ENCODE assay signal across 1 cellular context in the genomic region with DNA sequence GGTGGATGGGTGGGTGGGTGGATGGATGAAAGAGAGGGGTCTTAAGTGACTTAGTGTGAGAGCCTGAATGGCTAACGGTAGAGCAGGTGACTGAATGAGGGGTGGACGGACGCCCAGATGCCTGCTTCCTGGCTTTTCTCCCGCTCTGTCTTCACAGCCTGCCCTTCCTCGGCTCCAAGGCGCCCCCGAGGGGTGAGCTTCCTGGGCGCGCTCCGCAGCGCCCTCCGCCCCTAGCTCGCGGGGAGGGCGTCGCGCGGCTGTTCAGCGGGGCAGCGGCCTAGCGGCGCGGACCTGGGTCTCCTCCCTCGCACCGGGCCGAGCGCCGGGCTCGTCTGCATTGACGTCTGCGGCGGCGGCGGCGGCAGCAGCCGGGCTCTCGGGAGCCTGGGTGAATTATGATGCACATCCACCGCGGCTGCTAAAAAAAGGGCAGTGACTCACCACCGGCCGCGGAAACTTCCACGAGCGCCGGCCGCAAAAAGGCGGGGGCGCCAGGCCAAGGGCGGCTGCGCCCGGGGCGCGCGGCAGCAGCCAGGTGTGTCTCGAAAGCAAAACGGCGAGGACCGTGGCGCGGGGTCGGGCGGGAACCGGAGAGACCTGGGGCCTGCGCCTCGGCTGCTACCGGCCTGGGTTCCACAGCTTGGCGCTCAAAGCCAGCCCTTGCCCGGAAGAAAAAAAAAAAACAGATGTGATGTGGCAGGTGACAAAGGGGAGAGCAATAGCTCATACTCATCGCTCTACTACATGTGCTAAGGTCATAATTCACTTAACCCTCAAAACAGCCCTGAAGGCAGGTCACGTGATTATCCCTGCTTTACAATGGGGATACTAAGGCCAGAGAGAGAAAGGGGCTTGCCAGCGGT.
TF ChIP-seq lines count a peak whose summit lies in the region.

No MANE protein-coding gene starts in this region.

TF ChIP-seq in K562, 482 proteins besides CTCF, POLR2A, EP300 and RAD21 (continued from another document):
- TF ChIP-seq, protein P1, sequence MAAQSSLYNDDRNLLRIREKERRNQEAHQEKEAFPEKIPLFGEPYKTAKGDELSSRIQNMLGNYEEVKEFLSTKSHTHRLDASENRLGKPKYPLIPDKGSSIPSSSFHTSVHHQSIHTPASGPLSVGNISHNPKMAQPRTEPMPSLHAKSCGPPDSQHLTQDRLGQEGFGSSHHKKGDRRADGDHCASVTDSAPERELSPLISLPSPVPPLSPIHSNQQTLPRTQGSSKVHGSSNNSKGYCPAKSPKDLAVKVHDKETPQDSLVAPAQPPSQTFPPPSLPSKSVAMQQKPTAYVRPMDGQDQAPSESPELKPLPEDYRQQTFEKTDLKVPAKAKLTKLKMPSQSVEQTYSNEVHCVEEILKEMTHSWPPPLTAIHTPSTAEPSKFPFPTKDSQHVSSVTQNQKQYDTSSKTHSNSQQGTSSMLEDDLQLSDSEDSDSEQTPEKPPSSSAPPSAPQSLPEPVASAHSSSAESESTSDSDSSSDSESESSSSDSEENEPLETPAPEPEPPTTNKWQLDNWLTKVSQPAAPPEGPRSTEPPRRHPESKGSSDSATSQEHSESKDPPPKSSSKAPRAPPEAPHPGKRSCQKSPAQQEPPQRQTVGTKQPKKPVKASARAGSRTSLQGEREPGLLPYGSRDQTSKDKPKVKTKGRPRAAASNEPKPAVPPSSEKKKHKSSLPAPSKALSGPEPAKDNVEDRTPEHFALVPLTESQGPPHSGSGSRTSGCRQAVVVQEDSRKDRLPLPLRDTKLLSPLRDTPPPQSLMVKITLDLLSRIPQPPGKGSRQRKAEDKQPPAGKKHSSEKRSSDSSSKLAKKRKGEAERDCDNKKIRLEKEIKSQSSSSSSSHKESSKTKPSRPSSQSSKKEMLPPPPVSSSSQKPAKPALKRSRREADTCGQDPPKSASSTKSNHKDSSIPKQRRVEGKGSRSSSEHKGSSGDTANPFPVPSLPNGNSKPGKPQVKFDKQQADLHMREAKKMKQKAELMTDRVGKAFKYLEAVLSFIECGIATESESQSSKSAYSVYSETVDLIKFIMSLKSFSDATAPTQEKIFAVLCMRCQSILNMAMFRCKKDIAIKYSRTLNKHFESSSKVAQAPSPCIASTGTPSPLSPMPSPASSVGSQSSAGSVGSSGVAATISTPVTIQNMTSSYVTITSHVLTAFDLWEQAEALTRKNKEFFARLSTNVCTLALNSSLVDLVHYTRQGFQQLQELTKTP (IDR thresholded peaks at IDR 0.05; ENCODE audit: low read depth in 1 of 2, partially characterized antibody in 2 of 2) = no peak
- TF ChIP-seq CREBBP (IDR thresholded peaks at IDR 0.05; ENCODE audit: low read depth, low read length) (no peak), RBM34 (IDR thresholded peaks at IDR 0.05; ENCODE audit: borderline replicate concordance, insufficient read depth, low read length) (no peak), RBFOX2 (IDR thresholded peaks at IDR 0.05; ENCODE audit: low read depth, low read length) (peak; percentile 50), ZFP36 (IDR thresholded peaks at IDR 0.05; ENCODE audit: low read depth, low read length, partially characterized antibody) (no peak), NR2C2 (CRISPR knock-in tag; IDR thresholded peaks at IDR 0.05) (no peak), NR2C2 (tag; IDR thresholded peaks at IDR 0.05) (peak; percentile 51; the same call in 1 of the 2 replicates), TGIF2 (CRISPR knock-in tag; IDR thresholded peaks at IDR 0.05) (no peak), SMAD4 (CRISPR knock-in tag; conservative IDR thresholded peaks at IDR 0.05) (peak; percentile 93), PHF8 (IDR thresholded peaks at IDR 0.05; ENCODE audit: borderline replicate concordance, low read length) (no peak), CTBP1 (IDR thresholded peaks at IDR 0.05; ENCODE audit: borderline replicate concordance) (peak; percentile 75), MAZ (CRISPR knock-in tag; conservative IDR thresholded peaks at IDR 0.05 in 1 of 2, IDR thresholded peaks at IDR 0.05 in 1 of 2) (peak; percentile 54 to 92), FOSL1 (tag; conservative IDR thresholded peaks at IDR 0.05) (peak; percentile 95), CBFA2T2 (conservative IDR thresholded peaks at IDR 0.05) (peak; percentile 34; the same call in 1 of the 2 replicates), RB1 (IDR thresholded peaks at IDR 0.05; ENCODE audit: low read depth) (peak; percentile 27; the same call in 1 of the 2 replicates), ZNF384 (IDR thresholded peaks at IDR 0.05; ENCODE audit: low read depth, low read length) (peak; percentile 3; the same call in 1 of the 2 replicates), POLR2G (IDR thresholded peaks at IDR 0.05; ENCODE audit: low read depth, low read length) (peak; percentile 63), PTRF (tag; IDR thresholded peaks at IDR 0.05) (no peak), MEF2A (IDR thresholded peaks at IDR 0.05; ENCODE audit: control insufficient read depth, low read depth, low read length) (peak; percentile 76)
- TF ChIP-seq, protein P2, sequence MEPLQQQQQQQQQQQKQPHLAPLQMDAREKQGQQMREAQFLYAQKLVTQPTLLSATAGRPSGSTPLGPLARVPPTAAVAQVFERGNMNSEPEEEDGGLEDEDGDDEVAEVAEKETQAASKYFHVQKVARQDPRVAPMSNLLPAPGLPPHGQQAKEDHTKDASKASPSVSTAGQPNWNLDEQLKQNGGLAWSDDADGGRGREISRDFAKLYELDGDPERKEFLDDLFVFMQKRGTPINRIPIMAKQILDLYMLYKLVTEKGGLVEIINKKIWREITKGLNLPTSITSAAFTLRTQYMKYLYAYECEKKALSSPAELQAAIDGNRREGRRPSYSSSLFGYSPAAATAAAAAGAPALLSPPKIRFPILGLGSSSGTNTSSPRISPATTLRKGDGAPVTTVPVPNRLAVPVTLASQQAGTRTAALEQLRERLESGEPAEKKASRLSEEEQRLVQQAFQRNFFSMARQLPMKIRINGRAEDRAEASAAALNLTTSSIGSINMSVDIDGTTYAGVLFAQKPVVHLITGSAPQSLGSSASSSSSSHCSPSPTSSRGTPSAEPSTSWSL (CRISPR knock-in tag; IDR thresholded peaks at IDR 0.05; ENCODE audit: borderline replicate concordance) = no peak
- TF ChIP-seq, protein P3, sequence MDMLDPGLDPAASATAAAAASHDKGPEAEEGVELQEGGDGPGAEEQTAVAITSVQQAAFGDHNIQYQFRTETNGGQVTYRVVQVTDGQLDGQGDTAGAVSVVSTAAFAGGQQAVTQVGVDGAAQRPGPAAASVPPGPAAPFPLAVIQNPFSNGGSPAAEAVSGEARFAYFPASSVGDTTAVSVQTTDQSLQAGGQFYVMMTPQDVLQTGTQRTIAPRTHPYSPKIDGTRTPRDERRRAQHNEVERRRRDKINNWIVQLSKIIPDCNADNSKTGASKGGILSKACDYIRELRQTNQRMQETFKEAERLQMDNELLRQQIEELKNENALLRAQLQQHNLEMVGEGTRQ (CRISPR knock-in tag; IDR thresholded peaks at IDR 0.05) = peak; percentile 59
- TF ChIP-seq, protein P4, sequence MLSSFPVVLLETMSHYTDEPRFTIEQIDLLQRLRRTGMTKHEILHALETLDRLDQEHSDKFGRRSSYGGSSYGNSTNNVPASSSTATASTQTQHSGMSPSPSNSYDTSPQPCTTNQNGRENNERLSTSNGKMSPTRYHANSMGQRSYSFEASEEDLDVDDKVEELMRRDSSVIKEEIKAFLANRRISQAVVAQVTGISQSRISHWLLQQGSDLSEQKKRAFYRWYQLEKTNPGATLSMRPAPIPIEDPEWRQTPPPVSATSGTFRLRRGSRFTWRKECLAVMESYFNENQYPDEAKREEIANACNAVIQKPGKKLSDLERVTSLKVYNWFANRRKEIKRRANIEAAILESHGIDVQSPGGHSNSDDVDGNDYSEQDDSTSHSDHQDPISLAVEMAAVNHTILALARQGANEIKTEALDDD (IDR thresholded peaks at IDR 0.05) = no peak
